ENCODE assay signal across 1 cellular context in the genomic region with DNA sequence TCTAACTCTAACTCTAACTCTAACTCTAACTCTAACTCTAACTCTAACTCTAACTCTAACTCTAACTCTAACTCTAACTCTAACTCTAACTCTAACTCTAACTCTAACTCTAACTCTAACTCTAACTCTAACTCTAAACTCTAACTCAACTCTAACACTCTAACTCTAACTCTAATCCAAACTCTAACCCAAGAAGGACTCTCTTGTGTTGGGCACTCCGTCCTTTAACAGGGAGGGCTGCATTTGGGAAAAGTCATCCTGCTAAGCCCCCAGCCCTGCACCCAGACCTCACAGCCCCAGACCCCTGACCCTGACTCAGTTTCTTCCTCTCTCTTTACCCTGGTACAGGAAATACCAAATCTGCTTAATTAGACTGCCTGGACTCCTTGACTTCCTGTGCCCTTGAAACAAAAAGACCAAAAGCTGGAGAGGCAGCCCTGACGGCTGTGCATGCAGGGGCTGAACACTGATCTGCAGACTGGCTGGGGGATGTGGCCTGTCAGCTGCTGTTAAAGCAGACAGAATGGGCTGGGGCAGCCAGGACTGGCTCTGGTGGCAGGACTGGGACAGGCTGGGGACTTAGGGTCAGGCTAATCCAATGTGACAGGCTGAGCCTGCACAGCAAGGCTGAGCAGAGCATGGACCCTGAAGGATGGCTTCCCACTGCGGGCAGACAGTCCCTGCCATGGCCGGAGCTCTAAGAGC.
TF ChIP-seq lines count a peak whose summit lies in the region.

No MANE protein-coding gene starts in this region.

TF ChIP-seq in K562, 482 proteins besides CTCF, POLR2A, EP300 and RAD21:
- peak; percentile 99 for TF ChIP-seq CREBBP (IDR thresholded peaks at IDR 0.05; ENCODE audit: low read depth, low read length)
